1 cellular context compared by ENCODE assay signal in genomic region chr1:89727517-89728312, GRCh38.
TF ChIP-seq lines count a peak whose summit lies in the region.

No MANE protein-coding gene starts in this region.

TF ChIP-seq in HepG2, 621 proteins besides CTCF, POLR2A, EP300 and RAD21 (continued from another document):
- TF ChIP-seq ZNF512 (CRISPR knock-in tag; IDR thresholded peaks at IDR 0.05) (no peak), USF2 (IDR thresholded peaks at IDR 0.05; ENCODE audit: low read depth, low read length) (peak; percentile 32; the same call in 1 of the 2 replicates), USF2 (CRISPR knock-in tag; IDR thresholded peaks at IDR 0.05; ENCODE audit: borderline replicate concordance) (no peak), KAT2B (IDR thresholded peaks at IDR 0.05; ENCODE audit: borderline replicate concordance, low read depth, low read length) (no peak), RAD51 (IDR thresholded peaks at IDR 0.05; ENCODE audit: borderline replicate concordance) (peak; percentile 74; the same call in 1 of the 2 replicates)
